Comparison of ENCODE assay signal across 6 cellular contexts in the genomic region with DNA sequence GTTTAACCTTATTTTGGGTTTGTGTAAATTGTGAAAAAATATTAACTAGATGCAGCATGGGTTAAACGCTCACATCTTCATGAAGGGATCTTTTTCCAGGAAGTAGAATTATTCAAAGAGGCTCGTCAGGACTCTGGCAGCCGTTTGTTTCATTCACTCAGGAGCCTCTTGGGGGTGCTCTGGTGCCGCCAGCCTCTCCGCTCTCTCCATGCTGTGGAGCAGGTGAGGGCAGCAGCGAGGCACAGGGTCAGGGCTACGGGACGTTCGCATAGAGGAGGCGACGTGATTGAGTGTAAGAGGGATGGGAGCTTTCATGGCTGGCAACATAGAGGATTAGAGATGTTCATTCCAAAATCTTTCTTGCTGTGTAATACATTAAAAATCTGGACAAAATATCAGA.
A peak's percentile ranks its signal among the peaks of the same experiment; 100 is the strongest.
DNase-seq lines count a peak whose midpoint lies in the region; ATAC-seq, FAIRE-seq and TF ChIP-seq lines count a peak whose summit lies in the region.
"Not testable (repeated sequence)": the region's sequence is repeated elsewhere in the genome, so short reads cannot be mapped to it uniquely, and the experiment has no call there.

No MANE protein-coding gene starts in this region.

- not testable (repeated sequence) for H3K9ac ChIP-seq in HCT116 (ENCODE audit: low read length); K562 (ENCODE audit: insufficient read depth in 1 of 2, low read depth in 2 of 2, low read length in 2 of 2)

- H3K79me2 ChIP-seq in HCT116 (ENCODE audit: insufficient read depth, low read length); K562 (ENCODE audit: control insufficient read depth, insufficient read depth, low read length): not testable (repeated sequence)

- not testable (repeated sequence) for H4K20me1 ChIP-seq in HCT116 (ENCODE audit: insufficient read depth); K562 (replicated peaks; ENCODE audit: control insufficient read depth, insufficient read depth, low read length)

- intact Hi-C loops in HCT116 (cut with micrococcal nuclease); K562 (cut with micrococcal nuclease); right cardiac atrium (cut with DNase I); right lobe of liver (cut with DNase I); sciatic nerve (cut with DNase I): not testable (repeated sequence)

- not testable (repeated sequence) for TF ChIP-seq EP300 in K562 (IDR thresholded peaks at IDR 0.05; ENCODE audit: low read length)

- not testable (repeated sequence) for TF ChIP-seq CTCF in HCT116 (IDR thresholded peaks at IDR 0.05 in 2 of 3, conservative IDR thresholded peaks at IDR 0.05 in 1 of 3; ENCODE audit: borderline replicate concordance in 1 of 3, insufficient read depth in 1 of 3, low read depth in 2 of 3, low read length in 2 of 3); WTC11 (IDR thresholded peaks at IDR 0.05); K562 (IDR thresholded peaks at IDR 0.05 in 2 of 3, conservative IDR thresholded peaks at IDR 0.05 in 1 of 3; ENCODE audit: insufficient read depth in 2 of 3, low read depth in 1 of 3, low read length in 3 of 3); right lobe of liver (IDR thresholded peaks at IDR 0.05)

- ATAC-seq in HCT116 (peak; percentile 93), WTC11 (peak; percentile 95), K562 (peak; percentile 91), right cardiac atrium (peak; percentile 39 to 59), right lobe of liver (peak; percentile 36 to 74 (median 58)), sciatic nerve (peak; percentile 70)

- H3K4me3 ChIP-seq in HCT116 (replicated peaks in 1 of 2; ENCODE audit: low read depth in 1 of 2, low read length in 2 of 2); K562; right cardiac atrium (ENCODE audit: low read length); right lobe of liver: not testable (repeated sequence)

- not testable (repeated sequence) for H3K36me3 ChIP-seq in HCT116 (ENCODE audit: control insufficient read depth in 1 of 2, insufficient read depth in 2 of 2, low read length in 2 of 2); K562 (ENCODE audit: control insufficient read depth, insufficient read depth, low read length); right lobe of liver

- H2AFZ ChIP-seq in HCT116 (ENCODE audit: low read depth, low read length, poor library complexity, severe bottlenecking); K562 (ENCODE audit: low read depth, low read length): not testable (repeated sequence)

- H3K9me2 ChIP-seq in HCT116 (ENCODE audit: insufficient read depth): not testable (repeated sequence)

- not testable (repeated sequence) for H3K27ac ChIP-seq in HCT116 (ENCODE audit: low read depth, low read length); K562 (ENCODE audit: extremely low read depth, low read depth, low read length); right cardiac atrium (ENCODE audit: low read length); right lobe of liver

- FAIRE-seq in K562 (lab: Jason Lieb, UNC): not testable (repeated sequence)

- not testable (repeated sequence) for H3K4me1 Mint-ChIP-seq in WTC11

- CTCF ChIA-PET in HCT116 (lab: Charles Lee); WTC11 (lab: Charles Lee); K562 (lab: Yijun Ruan, JAX; ENCODE audit: low intra/inter-chr PET ratio): not testable (repeated sequence)

- BruUV-seq in HCT116 (replicated peaks; lab: Mats Ljungman, UMichigan); K562 (replicated peaks; lab: Mats Ljungman, UMichigan): not testable (repeated sequence)

- H3K36me3 Mint-ChIP-seq in WTC11: peaks cover 12% of the 10 kb centered on the region

- DNase-seq in HCT116 (ENCODE audit: low read depth, low spot score); WTC11 (ENCODE audit: low spot score); K562 (ENCODE audit: extremely low read depth in 1 of 4, low spot score in 3 of 4); right cardiac atrium; right lobe of liver; sciatic nerve (ENCODE audit: low spot score): not testable (repeated sequence)

- no CpG with 5 or more reads among the region's 11 CpGs for WGBS in K562 (ENCODE audit: insufficient coverage, low coverage, missing lambda C conversion rate)
- WGBS in right cardiac atrium: no CpG with 5 or more reads among the region's 11 CpGs
- WGBS in right lobe of liver (ENCODE audit: insufficient coverage, low coverage, low lambda C conversion rate, missing lambda C conversion rate): no CpG with 5 or more reads among the region's 11 CpGs

- not testable (repeated sequence) for H3K9me3 ChIP-seq in HCT116 (ENCODE audit: control insufficient read depth in 1 of 2, insufficient read depth in 1 of 2, low read depth in 1 of 2, low read length in 2 of 2); K562 (replicated peaks; ENCODE audit: control insufficient read depth, insufficient read depth, low read depth, low read length); right cardiac atrium (ENCODE audit: control insufficient read depth, low read length); right lobe of liver

- not testable (repeated sequence) for H3K4me1 ChIP-seq in HCT116 (ENCODE audit: control insufficient read depth in 1 of 2, insufficient read depth in 2 of 2, low read length in 2 of 2); K562 (replicated peaks in 1 of 2; ENCODE audit: control insufficient read depth in 2 of 2, insufficient read depth in 2 of 2, low read length in 2 of 2); right cardiac atrium (ENCODE audit: control insufficient read depth, insufficient read depth, low read length); right lobe of liver

- RAD21 ChIA-PET in HCT116 (lab: Charles Lee; ENCODE audit: low non-redundant PET in 1 of 2, low total read pairs in 2 of 2, uncharacterized antibody in 2 of 2, unreplicated experiment in 2 of 2): not testable (repeated sequence)

- TF ChIP-seq RAD21 in HCT116 (IDR thresholded peaks at IDR 0.05; ENCODE audit: low read depth); K562 (CRISPR knock-in tag; conservative IDR thresholded peaks at IDR 0.05 in 1 of 2, IDR thresholded peaks at IDR 0.05 in 1 of 2): not testable (repeated sequence)

- H3K9me1 ChIP-seq in K562 (ENCODE audit: control insufficient read depth, insufficient read depth, low read length): not testable (repeated sequence)

- not testable (repeated sequence) for H3K27ac Mint-ChIP-seq in WTC11

- H3K27me3 ChIP-seq in HCT116 (ENCODE audit: insufficient read depth, low read length); K562 (ENCODE audit: control insufficient read depth in 2 of 2, insufficient read depth in 2 of 2, low read length in 2 of 2); right cardiac atrium (ENCODE audit: control insufficient read depth, insufficient read depth); right lobe of liver: not testable (repeated sequence)

- H3K4me3 Mint-ChIP-seq in WTC11: not testable (repeated sequence)

- H3K4me2 ChIP-seq in HCT116 (ENCODE audit: low read length); K562 (ENCODE audit: insufficient read depth, low read length): not testable (repeated sequence)

- H3K9me3 Mint-ChIP-seq in WTC11: not testable (repeated sequence)

- TF ChIP-seq POLR2A in HCT116 (IDR thresholded peaks at IDR 0.05; ENCODE audit: borderline replicate concordance, extremely low read depth, insufficient read depth, insufficient read length); K562 (conservative IDR thresholded peaks at IDR 0.05); right lobe of liver (IDR thresholded peaks at IDR 0.05): not testable (repeated sequence)

- not testable (repeated sequence) for H3K27me3 Mint-ChIP-seq in WTC11 (ENCODE audit: low read depth)

- in situ Hi-C loops in K562 (cut with MboI): not testable (repeated sequence)

- POLR2A ChIA-PET in HCT116 (lab: Charles Lee); WTC11 (lab: Charles Lee); K562 (lab: Yijun Ruan, JAX): not testable (repeated sequence)
